15 cellular contexts compared by ENCODE assay signal in the genomic region with DNA sequence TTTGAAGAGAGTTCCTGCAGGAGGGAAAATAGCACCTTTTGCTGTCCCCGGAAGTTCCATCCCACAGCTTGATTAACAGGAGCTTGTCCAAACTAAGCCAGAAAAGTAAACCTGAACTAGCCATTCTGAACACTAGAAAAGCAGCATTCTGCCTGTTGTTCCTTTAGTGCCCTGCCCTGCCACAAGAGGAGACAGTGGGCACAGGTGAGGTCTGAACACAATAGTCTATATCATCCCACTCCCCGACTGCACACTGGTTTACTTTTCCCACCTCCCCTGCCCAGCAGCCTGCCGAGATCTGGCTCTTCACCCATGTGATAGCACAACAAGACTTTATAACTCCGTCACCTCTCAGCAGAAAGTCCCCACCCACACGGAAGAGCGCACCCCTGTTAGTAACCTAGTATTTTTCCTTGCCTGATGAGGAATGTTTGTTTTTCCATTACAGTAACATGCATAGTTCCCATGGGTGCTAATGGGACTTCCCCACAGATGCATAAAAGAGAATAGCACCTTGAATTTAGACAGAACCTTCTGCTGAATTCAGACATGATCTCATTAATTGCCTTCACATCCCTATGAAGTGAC. TPM values are rescaled to one million over a fixed set of nuclear protein-coding genes. Genes with fewer than 3 reads are reported as not detected.
DNase-seq lines count a peak whose midpoint lies in the region; ATAC-seq and TF ChIP-seq lines count a peak whose summit lies in the region.
"Had no signal": no experiment of that assay in that cellular context is flagged by ENCODE, and none has a peak within 500 bp of the region (broad histone marks: within the 10 kb centered on the region; RNA-seq: fewer than 3 reads in every experiment).

No MANE protein-coding gene starts in this region.

- peaks cover 14 to 24% of the 10 kb centered on the region in 2 donors for H3K27me3 Mint-ChIP-seq in CD8-positive, alpha-beta memory T cell

- H3K36me3 ChIP-seq in CD8-positive, alpha-beta memory T cell (ENCODE audit: insufficient read depth, low read length), result no peaks in the 10 kb centered on the region
- H3K36me3 ChIP-seq: neutrophil had no signal

- H3K4me3 ChIP-seq in GM12864 (ENCODE audit: low read depth, low read length), result no peak overlapping the region
- no peak overlapping the region for H3K4me3 ChIP-seq in CD8-positive, alpha-beta memory T cell (ENCODE audit: low read length)

- H3K27me3 ChIP-seq in CD8-positive, alpha-beta memory T cell (ENCODE audit: insufficient read depth, low read length, poor library complexity, severe bottlenecking), result no peaks in the 10 kb centered on the region

- no peaks in the 10 kb centered on the region for H3K9me3 ChIP-seq in CD8-positive, alpha-beta memory T cell (ENCODE audit: low read length)
- H3K9me3 ChIP-seq: neutrophil, SK-N-SH had no signal

- no peak for TF ChIP-seq CTCF in GM12864 (IDR thresholded peaks at IDR 0.05; ENCODE audit: low read depth, low read length, missing control alignments)

- no peaks in the 10 kb centered on the region for H3K4me1 ChIP-seq in CD8-positive, alpha-beta memory T cell (ENCODE audit: insufficient read depth, low read length)

- no peak overlapping the region for H3K27ac Mint-ChIP-seq in CD8-positive, alpha-beta memory T cell
- H3K27ac Mint-ChIP-seq: CD4-positive, alpha-beta T cell had no signal

- POLR2A ChIA-PET in CD8-positive, alpha-beta memory T cell (lab: Charles Lee), result no interaction called here
- POLR2A ChIA-PET in HEK293T (lab: Yijun Ruan, JAX), result no interaction called here

- CTCF ChIA-PET in CD8-positive, alpha-beta memory T cell (lab: Charles Lee), result no interaction called here
- CTCF ChIA-PET in HEK293T (lab: Yijun Ruan, JAX), result no interaction called here

- H3K27ac ChIP-seq in CD8-positive, alpha-beta memory T cell (ENCODE audit: low read depth, low read length), result no peak overlapping the region
- H3K27ac ChIP-seq: neutrophil had no signal

- peak; percentile 82 for ATAC-seq in GM21360 (IDR thresholded peaks at IDR 0.05; ENCODE audit: unreplicated experiment)
- peak; percentile 85 for ATAC-seq in HG03520 (IDR thresholded peaks at IDR 0.05; ENCODE audit: unreplicated experiment)
- ATAC-seq: left lobe of liver had no signal

- no peaks in the 10 kb centered on the region for H3K4me1 Mint-ChIP-seq in CD8-positive, alpha-beta memory T cell

- DNase-seq in GM12864 (ENCODE audit: low read depth) (peak; percentile 19), germinal center (ENCODE audit: low spot score) (peak; percentile 8), NCI-H2081 (lab: John Stamatoyannopoulos, UW) (no peak), HEK293T (ENCODE audit: extremely low spot score) (no peak), cerebellum (ENCODE audit: low spot score) (no peak)
- no peak for DNase-seq in CD8-positive, alpha-beta memory T cell
- DNase-seq: activated naive CD4-positive, alpha-beta T cell; CD4-positive, alpha-beta T cell; NCI-H774; SK-N-SH; stimulated activated naive CD4-positive, alpha-beta T cell had no signal

- H3K9me3 Mint-ChIP-seq in CD8-positive, alpha-beta memory T cell, result peaks cover 0 to 10% (median 0%) of the 10 kb centered on the region in 5 donors
- H3K9me3 Mint-ChIP-seq: CD4-positive, alpha-beta T cell had no signal

- no peak overlapping the region for H3K4me3 Mint-ChIP-seq in CD8-positive, alpha-beta memory T cell
- H3K4me3 Mint-ChIP-seq: CD4-positive, alpha-beta T cell had no signal

- H3K36me3 Mint-ChIP-seq in CD8-positive, alpha-beta memory T cell, result no peaks in the 10 kb centered on the region

TF ChIP-seq in HEK293T, 16 proteins besides CTCF, POLR2A, EP300 and RAD21:
- TF ChIP-seq ELF4 (IDR thresholded peaks at IDR 0.05), result no peak
- TF ChIP-seq SUZ12 (IDR thresholded peaks at IDR 0.05), result no peak
- TF ChIP-seq HDGF (IDR thresholded peaks at IDR 0.05; ENCODE audit: borderline replicate concordance), result no peak
- no peak for TF ChIP-seq ARNT (IDR thresholded peaks at IDR 0.05)
- no peak for TF ChIP-seq FOXK2 (IDR thresholded peaks at IDR 0.05)
- no peak for TF ChIP-seq SP1 (IDR thresholded peaks at IDR 0.05)
- TF ChIP-seq TARDBP (IDR thresholded peaks at IDR 0.05), result no peak
- no peak for TF ChIP-seq CTBP1 (IDR thresholded peaks at IDR 0.05; ENCODE audit: borderline replicate concordance)

RNA-seq across cellular contexts. Expression of gene TFAP2A, which starts 59.7 kb away (rescaled TPM):
- total RNA-seq in CD8-positive, alpha-beta memory T cell, result not detected
- not detected for polyA plus RNA-seq in CD8-positive, alpha-beta memory T cell
- total RNA-seq in cerebellum, result 17.1 TPM

Comparison
In these comparisons a context has a peak if more than half of its experiments do, and no peak if none do; other contexts are left out.
1. DNase-seq: peak in GM12864 (single experiment) and germinal center (single experiment); none in CD8-positive, alpha-beta memory T cell (0 of 5), NCI-H2081 (0 of 2), HEK293T (single experiment) and cerebellum (single experiment).
2. RNA of gene TFAP2A, which starts 59.7 kb away (total RNA-seq): 17.1 TPM in cerebellum (single experiment); not detected in CD8-positive, alpha-beta memory T cell; every median in the first group is over 10 times any median in the second.